ENCODE assay signal across 24 cellular contexts in the genomic region with DNA sequence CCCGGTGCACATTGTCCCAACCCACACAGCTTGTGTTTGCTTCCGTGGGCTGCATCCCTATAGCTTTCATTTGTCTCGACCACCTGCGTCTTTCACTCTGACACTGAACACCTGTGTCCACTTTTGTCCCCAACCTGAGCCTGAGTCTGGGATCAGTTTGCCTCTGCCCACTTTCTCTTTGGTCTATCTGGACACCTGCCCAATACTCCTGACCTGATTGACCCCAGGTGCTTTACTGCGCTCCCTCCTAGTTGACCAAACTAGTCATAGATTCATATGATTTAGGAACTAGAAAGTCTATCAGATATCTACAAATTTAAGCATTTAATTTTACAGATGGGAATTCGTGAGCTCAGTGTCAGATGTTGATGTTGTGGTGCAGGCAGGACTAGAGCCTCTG.
"Had no signal": no experiment of that assay in that cellular context is flagged by ENCODE, and none has a peak within 500 bp of the region (broad histone marks: within the 10 kb centered on the region; RNA-seq: fewer than 3 reads in every experiment).

No MANE protein-coding gene starts in this region.

- DNase-seq: activated CD4-positive, alpha-beta memory T cell treated with anti-CD3 and anti-CD28 coated beads for 36 hours; activated CD4-positive, alpha-beta T cell treated with anti-CD3 and anti-CD28 coated beads, Interleukin-2, amount 10 ng/mL, durations not matched to agents 7 days and 5 days; activated CD4-positive, CD25-positive, alpha-beta regulatory T cell; activated CD8-positive, alpha-beta memory T cell treated with anti-CD3 and anti-CD28 coated beads for 24 hours; activated effector memory CD4-positive, alpha-beta T cell treated with anti-CD3 and anti-CD28 coated beads, Interleukin-2, amount 50 U/mL, for 16 hours; activated naive CD4-positive, alpha-beta T cell treated with Interleukin-2 at 50 U/mL for 16 hours; activated T-cell treated with anti-CD3 and anti-CD28 coated beads, Interleukin-2, amount 50 U/mL, for 4 hours; anterior cingulate cortex; cerebellar nuclear complex; Kasumi-1; KBM-7; NCI-H1048; NCI-H1417 treated with DMSO at 0.1 percent for 48 hours; NCI-H187 treated with DMSO at 0.1 percent for 48 hours; NCI-H2081 treated with DMSO at 0.1 percent for 48 hours; NCI-H226; NCI-H510A treated with DMSO at 0.1 percent for 48 hours; NCI-H774; SIG-M5; T-cell; T-helper 2 cell; T1000 had no signal

- H3K27ac ChIP-seq: SK-N-MC had no signal

- ATAC-seq: activated naive CD4-positive, alpha-beta T cell treated with anti-CD3 and anti-CD28 coated beads, Interleukin-2, amount 50 U/mL, for 72 hours; activated T-cell treated with anti-CD3 and anti-CD28 coated beads, Interleukin-2, amount 50 U/mL, for 4 hours had no signal

- H3K4me3 ChIP-seq: SK-N-MC had no signal
